8 cellular contexts compared by ENCODE assay signal in genomic region chr22:20393705-20394476, GRCh38. TPM values are rescaled to one million over a fixed set of nuclear protein-coding genes. Genes with fewer than 3 reads are reported as not detected.
A peak's percentile ranks its signal among the peaks of the same experiment; 100 is the strongest.
DNase-seq lines count a peak whose midpoint lies in the region; ATAC-seq and TF ChIP-seq lines count a peak whose summit lies in the region.

ZNF74 (plus strand) TSS chr22:20394151; CDS start chr22:20394629, 478 bp downstream.

- no peaks in the 10 kb centered on the region for H3K27me3 ChIP-seq in A673 (replicated peaks; ENCODE audit: insufficient read depth, low read depth, low read length, poor library complexity)
- no peaks in the 10 kb centered on the region for H3K27me3 ChIP-seq in liver (ENCODE audit: control insufficient read depth in 4 of 4, insufficient read depth in 4 of 4, low read length in 3 of 4)

- TF ChIP-seq CTCF in A673 (conservative IDR thresholded peaks at IDR 0.05; ENCODE audit: low read depth, low read length), result no peak
- TF ChIP-seq CTCF in liver (IDR thresholded peaks at IDR 0.05; ENCODE audit: low read depth, low read length, missing input control), result no peak

- H3K4me3 ChIP-seq in A673 (ENCODE audit: low read depth, low read length, poor library complexity, severe bottlenecking), result peak within 1 kb of the TSS; percentile 84
- peak within 1 kb of the TSS; percentile 43 to 75 (median 70) for H3K4me3 ChIP-seq in liver (ENCODE audit: low read depth in 1 of 3, low read length in 3 of 3)

- peaks cover 2% of the 10 kb centered on the region for H3K9me3 Mint-ChIP-seq in activated CD4-positive, alpha-beta memory T cell treated with anti-CD3 and anti-CD28 coated beads, Interleukin-2, amount 10 ng/mL, durations not matched to agents 7 days and 5 days

- peaks cover 29% of the 10 kb centered on the region for H3K4me1 Mint-ChIP-seq in activated CD4-positive, alpha-beta memory T cell treated with anti-CD3 and anti-CD28 coated beads, Interleukin-2, amount 10 ng/mL, durations not matched to agents 7 days and 5 days

- peak within 1 kb of the TSS in 1 of 2 donors; percentile 15 for H3K9ac ChIP-seq in liver (ENCODE audit: low read depth in 1 of 2, low read length in 2 of 2)

- peaks cover 2% of the 10 kb centered on the region for H3K27me3 Mint-ChIP-seq in activated CD4-positive, alpha-beta memory T cell treated with anti-CD3 and anti-CD28 coated beads, Interleukin-2, amount 10 ng/mL, durations not matched to agents 7 days and 5 days

- peak within 1 kb of the TSS; percentile 81 for H3K4me3 Mint-ChIP-seq in activated CD4-positive, alpha-beta memory T cell treated with anti-CD3 and anti-CD28 coated beads, Interleukin-2, amount 10 ng/mL, durations not matched to agents 7 days and 5 days

- H3K9me3 ChIP-seq in A673 (ENCODE audit: low read depth, low read length, poor library complexity, severe bottlenecking) (no peaks in the 10 kb centered on the region), liver (ENCODE audit: control insufficient read depth in 4 of 4, low read length in 3 of 4) (no peaks in the 10 kb centered on the region)

- POLR2A ChIA-PET in A673 (lab: Charles Lee; ENCODE audit: low non-redundant PET), result no interaction called here
- POLR2A ChIA-PET in activated CD4-positive, alpha-beta memory T cell treated with anti-CD3 and anti-CD28 coated beads, Interleukin-2, amount 10 ng/mL, durations not matched to agents 7 days and 5 days (lab: Charles Lee), result interaction anchor here (1.0 to 2.8 kb wide), 9 partner anchors 9 to 187 kb away, joined by 3 to 11 read pairs (median 3); partner anchors contain the start of genes DGCR6L and MED15

- peak; percentile 97 for DNase-seq in A673 (ENCODE audit: low spot score)
- peak; percentile 88 for DNase-seq in NCI-H748 (lab: John Stamatoyannopoulos, UW; ENCODE audit: unreplicated experiment)
- peak; percentile 89 for DNase-seq in activated CD4-positive, alpha-beta memory T cell treated with anti-CD3 and anti-CD28 coated beads, Interleukin-2, amount 10 ng/mL, durations not matched to agents 7 days and 5 days
- DNase-seq in ecto neural progenitor cell (ENCODE audit: low spot score), result peak; percentile 93
- peak; percentile 71 for DNase-seq in stimulated activated CD4-positive, alpha-beta T cell treated with anti-CD3 and anti-CD28 coated beads, Interleukin-2, amount 100 ng/mL, for 48 hours

- H3K36me3 ChIP-seq in A673 (ENCODE audit: insufficient read depth, low read length, poor library complexity, severe bottlenecking) (no peaks in the 10 kb centered on the region), liver (ENCODE audit: control insufficient read depth in 4 of 4, insufficient read depth in 3 of 4, low read depth in 1 of 4, low read length in 3 of 4) (no peaks in the 10 kb centered on the region)

- H3K27ac ChIP-seq in A673 (ENCODE audit: low read depth, low read length, poor library complexity, severe bottlenecking), result peak within 1 kb of the TSS; percentile 91
- H3K27ac ChIP-seq in liver (ENCODE audit: low read depth in 1 of 2, low read length in 2 of 2), result peak within 1 kb of the TSS; percentile 17 to 61

- WGBS in liver, result 2% methylated on average over 71 of the region's 71 CpGs

- peaks cover 22% of the 10 kb centered on the region for H3K4me1 ChIP-seq in A673 (ENCODE audit: insufficient read depth, low read length, poor library complexity, severe bottlenecking)
- H3K4me1 ChIP-seq in liver (ENCODE audit: control insufficient read depth in 4 of 4, insufficient read depth in 4 of 4, low read length in 3 of 4), result peaks cover 4 to 23% (median 15%) of the 10 kb centered on the region in 4 donors

- H3K36me3 Mint-ChIP-seq in activated CD4-positive, alpha-beta memory T cell treated with anti-CD3 and anti-CD28 coated beads, Interleukin-2, amount 10 ng/mL, durations not matched to agents 7 days and 5 days (ENCODE audit: low read depth), result no peaks in the 10 kb centered on the region

- ATAC-seq in GM18907 (IDR thresholded peaks at IDR 0.05; ENCODE audit: unreplicated experiment), result peak; percentile 80
- ATAC-seq in HG03432 (IDR thresholded peaks at IDR 0.05; ENCODE audit: unreplicated experiment), result peak; percentile 85

- BruUV-seq in A673 (replicated peaks; lab: Mats Ljungman, UMichigan), result no TSS peak

- no peak for TF ChIP-seq RAD21 in liver (IDR thresholded peaks at IDR 0.05)

- intact Hi-C loops in A673 (cut with micrococcal nuclease; ENCODE audit: unreplicated experiment), result no loop called here

- CTCF ChIA-PET in A673 (lab: Charles Lee), result interaction anchor here (0.5 kb wide), 1 partner anchor 24 kb away, joined by 6 read pairs; no protein-coding TSS in a partner anchor
- CTCF ChIA-PET in activated CD4-positive, alpha-beta memory T cell treated with anti-CD3 and anti-CD28 coated beads, Interleukin-2, amount 10 ng/mL, durations not matched to agents 7 days and 5 days (lab: Charles Lee), result interaction anchor here (0.5 to 2.3 kb wide), 4 partner anchors 12 to 95 kb away, joined by 3 to 8 read pairs (median 6); no protein-coding TSS in a partner anchor

- H3K27ac Mint-ChIP-seq in activated CD4-positive, alpha-beta memory T cell treated with anti-CD3 and anti-CD28 coated beads, Interleukin-2, amount 10 ng/mL, durations not matched to agents 7 days and 5 days, result peak within 1 kb of the TSS; percentile 77

TF ChIP-seq in liver, 16 proteins besides CTCF, POLR2A, EP300 and RAD21:
- TF ChIP-seq TAF1 (conservative IDR thresholded peaks at IDR 0.05) (peak; percentile 87), YY1 (IDR thresholded peaks at IDR 0.05) (peak; percentile 96), NR2F2 (IDR thresholded peaks at IDR 0.05) (no peak), RXRA (IDR thresholded peaks at IDR 0.05) (peak; percentile 12 to 52), HNF4A (conservative IDR thresholded peaks at IDR 0.05) (no peak), ZBTB33 (IDR thresholded peaks at IDR 0.05) (no peak), FOXA2 (IDR thresholded peaks at IDR 0.05) (no peak), SP1 (IDR thresholded peaks at IDR 0.05) (peak; percentile 45), MAX (IDR thresholded peaks at IDR 0.05) (peak; percentile 53), REST (IDR thresholded peaks at IDR 0.05) (no peak), GABPA (IDR thresholded peaks at IDR 0.05 in 1 of 2, conservative IDR thresholded peaks at IDR 0.05 in 1 of 2) (peak in 1 of 2 donors; percentile 58), HNF4G (IDR thresholded peaks at IDR 0.05) (no peak)

RNA-seq across cellular contexts. Expression of gene ZNF74, which starts in this region (rescaled TPM):
- total RNA-seq in A673 (2021), result 37.2 and 37.7 TPM in 2 replicates
- total RNA-seq in activated CD4-positive, alpha-beta memory T cell treated with anti-CD3 and anti-CD28 coated beads, Interleukin-2, amount 10 ng/mL, durations not matched to agents 7 days and 5 days, result 1 to 10 TPM; 6.1 to 6.2 TPM
- 1 to 10 TPM; 3.8 to 5.0 TPM for total RNA-seq in liver
- polyA plus RNA-seq in liver, result 1 to 10 TPM in 1 of 2 donors, under 1 TPM in 1; 0.99 to 2.3 TPM

Comparison
In these comparisons a context has a peak if more than half of its experiments do, and no peak if none do; other contexts are left out.
1. Peak in every context shown above with its lines: DNase-seq, ATAC-seq, H3K4me3 ChIP-seq and H3K27ac ChIP-seq.